ENCODE assay signal across 8 cellular contexts in genomic region chr4:25376754-25377571, GRCh38. TPM values are rescaled to one million over a fixed set of nuclear protein-coding genes. Genes with fewer than 3 reads are reported as not detected.
DNase-seq lines count a peak whose midpoint lies in the region; ATAC-seq and TF ChIP-seq lines count a peak whose summit lies in the region.

Gene ANAPC4, plus strand, starts transcription at chr4:25377263. Its CDS starts 165 bp downstream, at chr4:25377428.

- no peaks in the 10 kb centered on the region for H3K27me3 Mint-ChIP-seq in activated T-cell treated with anti-CD3 and anti-CD28 coated beads, Interleukin-2, amount 50 U/mL, for 24 hours

- peak; percentile 96 for ATAC-seq in GM21717 (IDR thresholded peaks at IDR 0.05; ENCODE audit: unreplicated experiment)
- ATAC-seq in esophagus mucosa: peak; percentile 98

- H3K4me1 ChIP-seq in muscle layer of colon (ENCODE audit: insufficient read depth, low read length): peaks cover 19% of the 10 kb centered on the region

- H3K36me3 Mint-ChIP-seq in activated T-cell treated with anti-CD3 and anti-CD28 coated beads, Interleukin-2, amount 50 U/mL, for 24 hours (ENCODE audit: low read depth): peaks cover 17% of the 10 kb centered on the region

- H3K9me3 Mint-ChIP-seq in activated T-cell treated with anti-CD3 and anti-CD28 coated beads, Interleukin-2, amount 50 U/mL, for 24 hours: no peaks in the 10 kb centered on the region

- peaks cover 4% of the 10 kb centered on the region for H3K36me3 ChIP-seq in muscle layer of colon (ENCODE audit: insufficient read depth, low read length)

- H3K27me3 ChIP-seq in muscle layer of colon (ENCODE audit: control insufficient read depth in 1 of 2, insufficient read depth in 2 of 2, low read length in 2 of 2): no peaks in the 10 kb centered on the region

- peak; percentile 86 for DNase-seq in DMS53 treated with DMSO at 0.1 percent for 48 hours (lab: John Stamatoyannopoulos, UW; ENCODE audit: unreplicated experiment)
- peak; percentile 86 for DNase-seq in Jurkat, Clone E6-1 (ENCODE audit: low read depth, low spot score)
- peak; percentile 98 for DNase-seq in activated T-cell treated with anti-CD3 and anti-CD28 coated beads, Interleukin-2, amount 50 U/mL, for 24 hours
- DNase-seq in stimulated activated CD8-positive, alpha-beta memory T cell treated with anti-CD3 and anti-CD28 coated beads, Interleukin-7, amount 100 ng/mL, for 1 hour (ENCODE audit: low read depth in 2 of 2): peak; percentile 98 to 99

- peak within 1 kb of the TSS; percentile 88 for H3K4me3 ChIP-seq in Jurkat, Clone E6-1 (ENCODE audit: low read length)
- H3K4me3 ChIP-seq in muscle layer of colon (ENCODE audit: low read depth in 1 of 2, low read length in 2 of 2): peak within 1 kb of the TSS; percentile 78 to 80

- H3K27ac ChIP-seq in muscle layer of colon (ENCODE audit: low read depth, low read length): peak within 1 kb of the TSS; percentile 91

- no peaks in the 10 kb centered on the region for H3K9me3 ChIP-seq in muscle layer of colon (ENCODE audit: low read length)

- H3K9ac ChIP-seq in muscle layer of colon (ENCODE audit: low read length): peak within 1 kb of the TSS; percentile 68

- peaks cover 7% of the 10 kb centered on the region for H3K4me1 Mint-ChIP-seq in activated T-cell treated with anti-CD3 and anti-CD28 coated beads, Interleukin-2, amount 50 U/mL, for 24 hours (ENCODE audit: low read depth)

- peak within 1 kb of the TSS; percentile 78 for H3K27ac Mint-ChIP-seq in activated T-cell treated with anti-CD3 and anti-CD28 coated beads, Interleukin-2, amount 50 U/mL, for 24 hours

- no peak within 1 kb of the TSS for H3K4me3 Mint-ChIP-seq in activated T-cell treated with anti-CD3 and anti-CD28 coated beads, Interleukin-2, amount 50 U/mL, for 24 hours

TF ChIP-seq in PFSK-1, 5 proteins besides CTCF, POLR2A, EP300 and RAD21:
- TF ChIP-seq TAF1 (IDR thresholded peaks at IDR 0.05; ENCODE audit: borderline replicate concordance, insufficient read depth, low read length) (0 out of 2 replicates have a peak, but pooled peaks have one; percentile 38), POLR2AphosphoS5 (IDR thresholded peaks at IDR 0.05; ENCODE audit: low read depth, low read length) (peak; percentile 86), FOXP2 (optimal IDR thresholded peaks at IDR 0.05; ENCODE audit: borderline replicate concordance, extremely low read depth, extremely low read length, insufficient read depth) (peak; percentile 60), SIN3A (IDR thresholded peaks at IDR 0.05; ENCODE audit: borderline replicate concordance, insufficient read depth, low read length) (0 out of 2 replicates have a peak, but pooled peaks have one; percentile 27), REST (IDR thresholded peaks at IDR 0.05; ENCODE audit: insufficient read depth in 1 of 2, low read depth in 2 of 2, low read length in 2 of 2) (no peak)

RNA-seq across cellular contexts. Expression of gene ANAPC4, which starts in this region (rescaled TPM):
- 33.4 TPM for polyA plus RNA-seq in Jurkat, Clone E6-1 (2012; ENCODE audit: insufficient read depth, insufficient read length)
- 2.5 TPM for polyA plus RNA-seq in PFSK-1 (2012; ENCODE audit: insufficient read length, low read depth)
- 19.9 TPM for total RNA-seq in esophagus mucosa

Comparison
In these comparisons a context has a peak if more than half of its experiments do, and no peak if none do; other contexts are left out.
1. Peak in every context shown above with its lines: DNase-seq, ATAC-seq, H3K4me3 ChIP-seq and H3K27ac ChIP-seq.